21 cellular contexts compared by ENCODE assay signal in the genomic region with DNA sequence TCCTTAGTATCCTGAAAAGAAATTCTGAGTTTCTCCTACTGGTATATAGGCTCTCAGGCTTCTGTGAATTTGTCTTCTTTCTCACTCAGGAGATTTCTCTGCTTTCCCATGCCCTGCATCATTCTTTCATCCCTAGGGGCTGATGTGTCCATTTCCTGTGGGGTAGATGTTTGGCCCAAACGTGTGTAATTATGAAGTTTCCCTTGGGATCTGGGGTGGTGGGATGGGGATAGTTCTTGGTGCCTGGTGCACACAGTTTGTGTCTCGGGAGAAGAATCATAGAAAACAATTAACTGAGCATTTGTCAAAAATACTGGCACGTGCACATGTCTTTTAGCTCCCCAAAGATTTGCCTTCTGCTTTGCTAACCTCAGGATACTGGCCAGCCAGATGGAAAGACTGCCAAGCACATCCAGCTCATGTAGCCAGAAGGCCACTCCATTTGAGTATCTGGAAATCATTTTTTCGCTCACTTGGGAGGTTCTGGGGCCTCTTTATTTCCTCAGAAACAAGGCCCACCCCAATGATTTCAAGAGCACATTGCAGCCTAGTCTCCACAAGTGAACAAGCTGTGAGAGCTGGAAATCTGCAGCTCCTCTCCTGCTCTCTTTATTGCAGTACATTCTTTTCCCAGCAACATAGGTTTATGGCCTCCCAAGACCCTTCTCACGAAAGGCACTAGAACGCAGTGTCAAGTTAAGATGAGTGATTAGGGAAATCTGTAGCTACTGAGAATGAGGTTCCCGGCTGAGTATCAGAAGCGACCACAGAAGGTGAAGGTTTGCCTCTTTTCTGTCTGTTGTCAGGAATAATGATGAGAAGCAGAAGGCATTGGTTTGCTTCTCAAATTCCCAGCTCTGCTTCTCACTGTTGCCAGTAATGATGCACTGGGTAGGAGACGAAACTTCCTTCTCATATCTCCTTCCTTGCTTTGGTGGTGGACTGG.
A peak's percentile ranks its signal among the peaks of the same experiment; 100 is the strongest.
DNase-seq lines count a peak whose midpoint lies in the region; ATAC-seq and TF ChIP-seq lines count a peak whose summit lies in the region.
"Had no signal": no experiment of that assay in that cellular context is flagged by ENCODE, and none has a peak within 500 bp of the region (broad histone marks: within the 10 kb centered on the region; RNA-seq: fewer than 3 reads in every experiment).

No MANE protein-coding gene starts in this region.

- peak overlapping the region; percentile 18; the same call in 1 of the 2 replicates for H2BK20ac ChIP-seq in IMR-90 (ENCODE audit: low read depth, low read length)

- H3K23ac ChIP-seq in IMR-90 (ENCODE audit: low read depth, low read length), result no peak overlapping the region

- H3K4me3 Mint-ChIP-seq in nephron, result no peak overlapping the region
- H3K4me3 Mint-ChIP-seq: activated CD4-positive, alpha-beta T cell treated with anti-CD3 and anti-CD28 coated beads for 36 hours; activated naive CD4-positive, alpha-beta T cell treated with anti-CD3 and anti-CD28 coated beads, Interleukin-2, amount 10 ng/mL, durations not matched to agents 7 days and 5 days; activated T-cell treated with anti-CD3 and anti-CD28 coated beads, Interleukin-2, amount 50 U/mL, for 24 hours; IgD-negative memory B cell had no signal

- H3K27ac ChIP-seq in IMR-90 (ENCODE audit: insufficient read depth, low read length) (no peak overlapping the region), tibial artery (no peak overlapping the region)
- H3K27ac ChIP-seq: ascending aorta, PC-9 had no signal

- no peak overlapping the region; the same call in 1 of the 2 replicates for H3K4ac ChIP-seq in IMR-90 (ENCODE audit: low read depth, low read length)

- no peaks in the 10 kb centered on the region for H3K9me1 ChIP-seq in IMR-90 (ENCODE audit: insufficient read depth, low read length)

- peak overlapping the region in 2 of 3 experiments; percentile 57 to 85 for H3K27ac Mint-ChIP-seq in nephron
- H3K27ac Mint-ChIP-seq: activated CD4-positive, alpha-beta T cell treated with anti-CD3 and anti-CD28 coated beads for 36 hours; activated naive CD4-positive, alpha-beta T cell treated with anti-CD3 and anti-CD28 coated beads, Interleukin-2, amount 10 ng/mL, durations not matched to agents 7 days and 5 days; activated T-cell treated with anti-CD3 and anti-CD28 coated beads, Interleukin-2, amount 50 U/mL, for 24 hours; IgD-negative memory B cell had no signal

- no peak overlapping the region for H3K4me2 ChIP-seq in IMR-90 (ENCODE audit: low read depth, low read length)
- H3K4me2 ChIP-seq: PC-9 had no signal

- no peaks in the 10 kb centered on the region for H3K9me3 Mint-ChIP-seq in nephron
- H3K9me3 Mint-ChIP-seq: activated T-cell treated with anti-CD3 and anti-CD28 coated beads, Interleukin-2, amount 50 U/mL, for 24 hours had no signal

- intact Hi-C loops in IMR-90 (cut with micrococcal nuclease), result no loop called here
- intact Hi-C loops in tibial artery (cut with DNase I; ENCODE audit: low total_unique reads), result no loop called here

- TF ChIP-seq POLR2A in IMR-90 (IDR thresholded peaks at IDR 0.05; ENCODE audit: low read depth, low read length), result no peak

- H2AK9ac ChIP-seq in IMR-90 (replicated peaks; ENCODE audit: low read depth, low read length, poor library complexity), result no peak overlapping the region

- DNase-seq in IMR-90 (no peak), fibroblast of peridontal ligament (ENCODE audit: extremely low read depth) (peak; percentile 79), tibial artery (peak; percentile 69), NCI-H510A treated with DMSO at 0.1 percent for 48 hours (lab: John Stamatoyannopoulos, UW) (no peak)
- no peak for DNase-seq in stimulated activated CD4-positive, alpha-beta T cell treated with anti-CD3 and anti-CD28 coated beads, Interleukin-2, amount 100 ng/mL, for 48 hours
- DNase-seq in stimulated activated CD4-positive, alpha-beta T cell treated with anti-CD3 and anti-CD28 coated beads, Interleukin-15, amount 100 ng/mL, for 24 hours, result no peak
- DNase-seq: activated CD4-positive, alpha-beta T cell treated with anti-CD3 and anti-CD28 coated beads for 36 hours; activated CD8-positive, alpha-beta memory T cell treated with anti-CD3 and anti-CD28 coated beads for 24 hours; activated naive CD4-positive, alpha-beta T cell treated with anti-CD3 and anti-CD28 coated beads, Interleukin-2, amount 10 ng/mL, durations not matched to agents 7 days and 5 days; activated T-cell treated with anti-CD3 and anti-CD28 coated beads, Interleukin-2, amount 50 U/mL, for 24 hours; GOT3; NCI-H1417; NCI-H2081 treated with DMSO at 0.1 percent for 48 hours; occipital lobe; PC-9; retina; SIG-M5; T-helper 1 cell had no signal

- H4K20me1 ChIP-seq in IMR-90 (ENCODE audit: insufficient read depth, low read length), result no peaks in the 10 kb centered on the region

- no peak overlapping the region for H2BK5ac ChIP-seq in IMR-90 (ENCODE audit: low read depth, low read length, poor library complexity, severe bottlenecking)

- H3K56ac ChIP-seq in IMR-90 (ENCODE audit: extremely low read depth, insufficient read depth, low read length), result no peak overlapping the region

- POLR2A ChIA-PET in IMR-90 (lab: Charles Lee; ENCODE audit: unreplicated experiment), result interaction anchor here (0.6 kb wide), 1 partner anchor 65 kb away, joined by 3 read pairs; no protein-coding TSS in a partner anchor

- TF ChIP-seq RAD21 in IMR-90 (IDR thresholded peaks at IDR 0.05; ENCODE audit: low read length), result no peak

- H4K5ac ChIP-seq in IMR-90 (ENCODE audit: low read depth, low read length), result no peak overlapping the region

- H3K9ac ChIP-seq in IMR-90 (ENCODE audit: low read depth, low read length), result no peak overlapping the region

- TF ChIP-seq CTCF in IMR-90 (conservative IDR thresholded peaks at IDR 0.05; ENCODE audit: low read depth, low read length) (no peak), nephron (IDR thresholded peaks at IDR 0.05; ENCODE audit: unreplicated experiment in 3 of 3) (no peak), tibial artery (IDR thresholded peaks at IDR 0.05) (no peak)

- no peak overlapping the region for H2BK120ac ChIP-seq in IMR-90 (ENCODE audit: low read depth, low read length)

- H3K27me3 ChIP-seq in IMR-90 (ENCODE audit: control insufficient read depth, insufficient read depth, low read length), result no peaks in the 10 kb centered on the region; the same call in 1 of the 2 replicates
- H3K27me3 ChIP-seq in tibial artery, result no peaks in the 10 kb centered on the region
- H3K27me3 ChIP-seq: ascending aorta had no signal

- ATAC-seq in IMR-90 (ENCODE audit: low read depth), result no peak
- ATAC-seq: activated CD4-positive, alpha-beta T cell treated with anti-CD3 and anti-CD28 coated beads for 36 hours had no signal

- CTCF ChIA-PET in IMR-90 (lab: Yijun Ruan, JAX), result interaction anchor here (0.6 kb wide), 1 partner anchor 89 kb away, joined by 5 read pairs; no protein-coding TSS in a partner anchor

- BruUV-seq in IMR-90 (replicated peaks; lab: Mats Ljungman, UMichigan), result no TSS peak

- H3K18ac ChIP-seq in IMR-90 (ENCODE audit: low read depth, low read length), result no peak overlapping the region

- no peak overlapping the region for H3K14ac ChIP-seq in IMR-90 (replicated peaks; ENCODE audit: low read depth, low read length)

- 50% methylated on average over 1 of the region's 9 CpGs; no CpG with 5 or more reads in 1 of the 2 experiments for WGBS in IMR-90 (ENCODE audit: extremely low coverage in 2 of 2, insufficient read length in 1 of 2), 2 experiments

- no peaks in the 10 kb centered on the region for H3K36me3 Mint-ChIP-seq in nephron (ENCODE audit: low read depth)
- H3K36me3 Mint-ChIP-seq: activated naive CD4-positive, alpha-beta T cell treated with anti-CD3 and anti-CD28 coated beads, Interleukin-2, amount 10 ng/mL, durations not matched to agents 7 days and 5 days; IgD-negative memory B cell had no signal

- dilution Hi-C loops in IMR-90 (cut with HindIII; ENCODE audit: low sequenced_read_pairs, unreplicated experiment), result no loop called here

- no peak overlapping the region for H2AFZ ChIP-seq in IMR-90 (replicated peaks; ENCODE audit: low read length, poor library complexity)
- H2AFZ ChIP-seq: PC-9 had no signal

- H2AK5ac ChIP-seq in IMR-90 (ENCODE audit: low read depth, low read length), result no peak overlapping the region

- H3K9me3 ChIP-seq in IMR-90 (ENCODE audit: control insufficient read depth, insufficient read depth, low read length), result no peaks in the 10 kb centered on the region
- no peaks in the 10 kb centered on the region for H3K9me3 ChIP-seq in tibial artery
- H3K9me3 ChIP-seq: ascending aorta had no signal

- H2BK15ac ChIP-seq in IMR-90 (ENCODE audit: low read depth, low read length), result no peak overlapping the region

- peaks cover 14% of the 10 kb centered on the region for H3K4me1 Mint-ChIP-seq in nephron
- H3K4me1 Mint-ChIP-seq: activated CD4-positive, alpha-beta T cell treated with anti-CD3 and anti-CD28 coated beads for 36 hours; activated naive CD4-positive, alpha-beta T cell treated with anti-CD3 and anti-CD28 coated beads, Interleukin-2, amount 10 ng/mL, durations not matched to agents 7 days and 5 days; IgD-negative memory B cell had no signal

- no peaks in the 10 kb centered on the region for H3K27me3 Mint-ChIP-seq in nephron (ENCODE audit: low read depth)

- H3K36me3 ChIP-seq in IMR-90 (ENCODE audit: control insufficient read depth, insufficient read depth, low read length) (no peaks in the 10 kb centered on the region), tibial artery (no peaks in the 10 kb centered on the region)
- H3K36me3 ChIP-seq: ascending aorta had no signal

- H3K4me1 ChIP-seq in IMR-90 (ENCODE audit: control insufficient read depth, insufficient read depth, low read length) (no peaks in the 10 kb centered on the region), tibial artery (peaks cover 0 to 8% (median 0%) of the 10 kb centered on the region in 4 donors)
- H3K4me1 ChIP-seq: ascending aorta had no signal

- in situ Hi-C loops in IMR-90 (cut with MboI; ENCODE audit: low sequenced_read_pairs), result no loop called here

- H4K91ac ChIP-seq in IMR-90 (ENCODE audit: insufficient read depth, low read depth, low read length), result no peak overlapping the region

- H4K8ac ChIP-seq in IMR-90 (ENCODE audit: low read depth in 2 of 2, low read length in 2 of 2), result no peak overlapping the region

- no peak overlapping the region for H3K4me3 ChIP-seq in IMR-90 (ENCODE audit: insufficient read depth, low read depth, low read length)
- no peak overlapping the region for H3K4me3 ChIP-seq in tibial artery
- H3K4me3 ChIP-seq: ascending aorta, PC-9 had no signal

- no peaks in the 10 kb centered on the region for H3K79me1 ChIP-seq in IMR-90 (ENCODE audit: low read depth in 1 of 2, low read length in 2 of 2)

TF ChIP-seq in IMR-90, 13 proteins besides CTCF, POLR2A, EP300 and RAD21:
- no peak for TF ChIP-seq BHLHE40 (IDR thresholded peaks at IDR 0.05; ENCODE audit: low read depth, low read length)
- TF ChIP-seq RFX5 (IDR thresholded peaks at IDR 0.05; ENCODE audit: low read depth, low read length), result no peak

Comparison
In these comparisons a context has a peak if more than half of its experiments do, and no peak if none do; other contexts are left out.
1. DNase-seq: peak in fibroblast of peridontal ligament (single experiment) and tibial artery (2 of 2); none in IMR-90 (single experiment), stimulated activated CD4-positive, alpha-beta T cell treated with anti-CD3 and anti-CD28 coated beads, Interleukin-2, amount 100 ng/mL, for 48 hours (0 of 2), stimulated activated CD4-positive, alpha-beta T cell treated with anti-CD3 and anti-CD28 coated beads, Interleukin-15, amount 100 ng/mL, for 24 hours (single experiment) and NCI-H510A treated with DMSO at 0.1 percent for 48 hours (single experiment).